ENCODE assay signal across 14 cellular contexts in genomic region chr11:11691296-11692141, GRCh38.
DNase-seq lines count a peak whose midpoint lies in the region; ATAC-seq and TF ChIP-seq lines count a peak whose summit lies in the region.
"Had no signal": no experiment of that assay in that cellular context is flagged by ENCODE, and none has a peak within 500 bp of the region (broad histone marks: within the 10 kb centered on the region; RNA-seq: fewer than 3 reads in every experiment).

No MANE protein-coding gene starts in this region.

- no peak overlapping the region for H3K14ac ChIP-seq in neuronal stem cell (ENCODE audit: low read length)

- H4K8ac ChIP-seq in neuronal stem cell (ENCODE audit: low read depth, low read length), result no peak overlapping the region

- no peak overlapping the region for H2BK5ac ChIP-seq in neuronal stem cell (ENCODE audit: low read length)

- H3K9me3 ChIP-seq in HUES6 (ENCODE audit: control insufficient read depth, insufficient read depth, low read depth, low read length) (no peaks in the 10 kb centered on the region), ectodermal cell (ENCODE audit: control insufficient read depth, low read length) (no peaks in the 10 kb centered on the region), neuronal stem cell (replicated peaks in 1 of 2; ENCODE audit: control insufficient read depth in 2 of 2, insufficient read depth in 1 of 2, low read depth in 1 of 2, low read length in 2 of 2) (no peaks in the 10 kb centered on the region)
- H3K9me3 ChIP-seq: breast epithelium, gastrocnemius medialis, SJSA1 had no signal

- H3K27me3 ChIP-seq in HUES6 (ENCODE audit: control insufficient read depth, insufficient read depth, low read length), result no peaks in the 10 kb centered on the region
- no peaks in the 10 kb centered on the region for H3K27me3 ChIP-seq in ectodermal cell (ENCODE audit: control insufficient read depth, insufficient read depth, low read length, poor library complexity, severe bottlenecking)
- H3K27me3 ChIP-seq in neuronal stem cell (ENCODE audit: control insufficient read depth in 3 of 3, insufficient read depth in 3 of 3, low read depth in 1 of 3, low read length in 3 of 3), result no peaks in the 10 kb centered on the region
- H3K27me3 ChIP-seq: breast epithelium, SJSA1 had no signal

- peak overlapping the region; percentile 43 for H3K4me2 ChIP-seq in neuronal stem cell (ENCODE audit: insufficient read depth, low read length, poor library complexity, severe bottlenecking)

- ATAC-seq in left colon (no peak), natural killer cell (no peak)
- ATAC-seq: gastrocnemius medialis, left lobe of liver had no signal

- no peaks in the 10 kb centered on the region for H3K79me1 ChIP-seq in neuronal stem cell (ENCODE audit: low read depth, low read length)

- H3K27me3 Mint-ChIP-seq in natural killer cell (ENCODE audit: low read depth in 2 of 2), result peaks cover 6 to 14% of the 10 kb centered on the region in 2 donors

- no peak overlapping the region for H4K91ac ChIP-seq in neuronal stem cell (ENCODE audit: low read depth, low read length, poor library complexity)

- H3K36me3 Mint-ChIP-seq in natural killer cell, result no peaks in the 10 kb centered on the region

- no peak overlapping the region for H3K4me3 Mint-ChIP-seq in natural killer cell
- H3K4me3 Mint-ChIP-seq: activated naive CD4-positive, alpha-beta T cell treated with anti-CD3 and anti-CD28 coated beads for 36 hours; CD4-positive, alpha-beta T cell; nephron had no signal

- H3K4ac ChIP-seq in neuronal stem cell (ENCODE audit: low read length), result no peak overlapping the region

- no peak overlapping the region for H2BK15ac ChIP-seq in neuronal stem cell (ENCODE audit: low read length)

- H3K4me3 ChIP-seq in HUES6 (ENCODE audit: low read depth, low read length) (peak overlapping the region; percentile 32), ectodermal cell (ENCODE audit: insufficient read depth, low read depth, low read length) (no peak overlapping the region), neuronal stem cell (ENCODE audit: low read length in 2 of 2) (no peak overlapping the region)
- H3K4me3 ChIP-seq: breast epithelium, gastrocnemius medialis, SJSA1 had no signal

- intact Hi-C loops in left colon (cut with DNase I, micrococcal nuclease), result no loop called here
- intact Hi-C loops in natural killer cell (cut with micrococcal nuclease), result no loop called here

- peak; percentile 52 for DNase-seq in NCI-H2107 (lab: John Stamatoyannopoulos, UW)
- peak; percentile 67 for DNase-seq in neuronal stem cell (ENCODE audit: low spot score)
- no peak for DNase-seq in UCSD-AML1 (lab: John Stamatoyannopoulos, UW; ENCODE audit: unreplicated experiment)
- no peak for DNase-seq in left colon
- no peak for DNase-seq in natural killer cell
- DNase-seq: activated naive CD4-positive, alpha-beta T cell treated with anti-CD3 and anti-CD28 coated beads for 36 hours; CD4-positive, alpha-beta T cell; gastrocnemius medialis had no signal

- WGBS in ectodermal cell, 2 experiments, result 42% methylated on average over 13 of the region's 13 CpGs
- WGBS in neuronal stem cell (ENCODE audit: extremely low coverage in 2 of 2, insufficient read length in 2 of 2, insufficient replicate concordance in 1 of 2), 2 donors, result no CpG with 5 or more reads among the region's 13 CpGs

- H3K18ac ChIP-seq in neuronal stem cell (ENCODE audit: low read length), result peak overlapping the region; percentile 39

- H3K9me3 Mint-ChIP-seq in natural killer cell, result no peaks in the 10 kb centered on the region
- H3K9me3 Mint-ChIP-seq: CD4-positive, alpha-beta T cell had no signal

- peaks cover 11% of the 10 kb centered on the region for H3K4me1 ChIP-seq in HUES6 (ENCODE audit: control insufficient read depth, insufficient read depth, low read length)
- peaks cover 12% of the 10 kb centered on the region for H3K4me1 ChIP-seq in ectodermal cell (ENCODE audit: control insufficient read depth, insufficient read depth, low read length)
- H3K4me1 ChIP-seq in neuronal stem cell (ENCODE audit: control insufficient read depth in 2 of 2, insufficient read depth in 1 of 2, low read depth in 1 of 2, low read length in 2 of 2), result peaks cover 0 to 9% of the 10 kb centered on the region in 2 donors
- H3K4me1 ChIP-seq: breast epithelium, gastrocnemius medialis, SJSA1 had no signal

- H3K4me1 Mint-ChIP-seq in natural killer cell, result no peaks in the 10 kb centered on the region
- H3K4me1 Mint-ChIP-seq: nephron had no signal

- no peak overlapping the region for H3K27ac Mint-ChIP-seq in natural killer cell
- H3K27ac Mint-ChIP-seq: activated naive CD4-positive, alpha-beta T cell treated with anti-CD3 and anti-CD28 coated beads for 36 hours; CD4-positive, alpha-beta T cell; nephron had no signal

- no peak overlapping the region for H2AK5ac ChIP-seq in neuronal stem cell (ENCODE audit: low read depth, low read length)

- H3K27ac ChIP-seq in HUES6 (ENCODE audit: low read depth, low read length) (peak overlapping the region; percentile 38; the same call in 1 of the 2 replicates), ectodermal cell (ENCODE audit: insufficient read depth, low read depth, low read length, poor library complexity, severe bottlenecking) (peak overlapping the region; percentile 63), neuronal stem cell (replicated peaks; ENCODE audit: low read length) (no peak overlapping the region)
- H3K27ac ChIP-seq: breast epithelium, gastrocnemius medialis, SJSA1 had no signal

- peak overlapping the region; percentile 82 for H2AFZ ChIP-seq in neuronal stem cell (ENCODE audit: low read length)

- H3K36me3 ChIP-seq in HUES6 (ENCODE audit: control insufficient read depth, insufficient read depth, low read length) (no peaks in the 10 kb centered on the region), ectodermal cell (ENCODE audit: control insufficient read depth, insufficient read depth, low read length) (no peaks in the 10 kb centered on the region), neuronal stem cell (replicated peaks in 1 of 2; ENCODE audit: control insufficient read depth in 2 of 2, insufficient read depth in 2 of 2, low read length in 2 of 2) (no peaks in the 10 kb centered on the region)
- H3K36me3 ChIP-seq: breast epithelium, gastrocnemius medialis, SJSA1 had no signal

- no peak overlapping the region for H2BK120ac ChIP-seq in neuronal stem cell (ENCODE audit: low read depth, low read length)

- no peak overlapping the region for H3K23ac ChIP-seq in neuronal stem cell (ENCODE audit: low read depth, low read length, poor library complexity)

- no peak for TF ChIP-seq CTCF in natural killer cell (IDR thresholded peaks at IDR 0.05)

- H3K9ac ChIP-seq in HUES6 (ENCODE audit: low read length), result peak overlapping the region; percentile 12
- no peak overlapping the region for H3K9ac ChIP-seq in neuronal stem cell (ENCODE audit: low read depth, low read length, poor library complexity)

- H2BK12ac ChIP-seq in neuronal stem cell (ENCODE audit: low read length), result no peak overlapping the region

Comparison
In these comparisons a context has a peak if more than half of its experiments do, and no peak if none do; other contexts are left out.
1. DNase-seq: peak in NCI-H2107 (single experiment) and neuronal stem cell (single experiment); none in UCSD-AML1 (single experiment), left colon (0 of 2) and natural killer cell (single experiment).